1 cellular context compared by ENCODE assay signal in the genomic region with DNA sequence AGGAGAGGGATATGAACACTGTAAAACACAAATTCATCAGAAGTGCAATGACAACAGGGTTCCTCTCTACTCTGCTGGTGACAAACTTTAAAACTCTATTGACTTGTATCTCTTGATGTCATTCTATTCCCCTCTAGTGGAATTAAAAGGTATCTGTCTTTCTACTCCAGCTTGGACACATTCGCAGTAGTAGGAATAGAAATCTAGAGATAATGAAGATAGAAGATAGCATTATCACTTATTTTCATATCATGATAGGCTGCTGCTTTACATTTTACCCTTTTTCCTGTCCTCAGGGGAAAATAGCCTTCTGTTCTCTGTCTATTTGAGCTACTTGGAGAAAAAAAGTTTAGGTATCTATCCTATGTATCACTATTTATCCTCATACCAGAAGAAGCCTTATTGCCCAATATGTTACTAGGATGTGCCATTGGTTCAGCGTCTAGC.
TF ChIP-seq lines count a peak whose summit lies in the region.

No MANE protein-coding gene starts in this region.

TF ChIP-seq in GM23338, 12 proteins besides CTCF, POLR2A, EP300 and RAD21:
- TF ChIP-seq, protein P1, sequence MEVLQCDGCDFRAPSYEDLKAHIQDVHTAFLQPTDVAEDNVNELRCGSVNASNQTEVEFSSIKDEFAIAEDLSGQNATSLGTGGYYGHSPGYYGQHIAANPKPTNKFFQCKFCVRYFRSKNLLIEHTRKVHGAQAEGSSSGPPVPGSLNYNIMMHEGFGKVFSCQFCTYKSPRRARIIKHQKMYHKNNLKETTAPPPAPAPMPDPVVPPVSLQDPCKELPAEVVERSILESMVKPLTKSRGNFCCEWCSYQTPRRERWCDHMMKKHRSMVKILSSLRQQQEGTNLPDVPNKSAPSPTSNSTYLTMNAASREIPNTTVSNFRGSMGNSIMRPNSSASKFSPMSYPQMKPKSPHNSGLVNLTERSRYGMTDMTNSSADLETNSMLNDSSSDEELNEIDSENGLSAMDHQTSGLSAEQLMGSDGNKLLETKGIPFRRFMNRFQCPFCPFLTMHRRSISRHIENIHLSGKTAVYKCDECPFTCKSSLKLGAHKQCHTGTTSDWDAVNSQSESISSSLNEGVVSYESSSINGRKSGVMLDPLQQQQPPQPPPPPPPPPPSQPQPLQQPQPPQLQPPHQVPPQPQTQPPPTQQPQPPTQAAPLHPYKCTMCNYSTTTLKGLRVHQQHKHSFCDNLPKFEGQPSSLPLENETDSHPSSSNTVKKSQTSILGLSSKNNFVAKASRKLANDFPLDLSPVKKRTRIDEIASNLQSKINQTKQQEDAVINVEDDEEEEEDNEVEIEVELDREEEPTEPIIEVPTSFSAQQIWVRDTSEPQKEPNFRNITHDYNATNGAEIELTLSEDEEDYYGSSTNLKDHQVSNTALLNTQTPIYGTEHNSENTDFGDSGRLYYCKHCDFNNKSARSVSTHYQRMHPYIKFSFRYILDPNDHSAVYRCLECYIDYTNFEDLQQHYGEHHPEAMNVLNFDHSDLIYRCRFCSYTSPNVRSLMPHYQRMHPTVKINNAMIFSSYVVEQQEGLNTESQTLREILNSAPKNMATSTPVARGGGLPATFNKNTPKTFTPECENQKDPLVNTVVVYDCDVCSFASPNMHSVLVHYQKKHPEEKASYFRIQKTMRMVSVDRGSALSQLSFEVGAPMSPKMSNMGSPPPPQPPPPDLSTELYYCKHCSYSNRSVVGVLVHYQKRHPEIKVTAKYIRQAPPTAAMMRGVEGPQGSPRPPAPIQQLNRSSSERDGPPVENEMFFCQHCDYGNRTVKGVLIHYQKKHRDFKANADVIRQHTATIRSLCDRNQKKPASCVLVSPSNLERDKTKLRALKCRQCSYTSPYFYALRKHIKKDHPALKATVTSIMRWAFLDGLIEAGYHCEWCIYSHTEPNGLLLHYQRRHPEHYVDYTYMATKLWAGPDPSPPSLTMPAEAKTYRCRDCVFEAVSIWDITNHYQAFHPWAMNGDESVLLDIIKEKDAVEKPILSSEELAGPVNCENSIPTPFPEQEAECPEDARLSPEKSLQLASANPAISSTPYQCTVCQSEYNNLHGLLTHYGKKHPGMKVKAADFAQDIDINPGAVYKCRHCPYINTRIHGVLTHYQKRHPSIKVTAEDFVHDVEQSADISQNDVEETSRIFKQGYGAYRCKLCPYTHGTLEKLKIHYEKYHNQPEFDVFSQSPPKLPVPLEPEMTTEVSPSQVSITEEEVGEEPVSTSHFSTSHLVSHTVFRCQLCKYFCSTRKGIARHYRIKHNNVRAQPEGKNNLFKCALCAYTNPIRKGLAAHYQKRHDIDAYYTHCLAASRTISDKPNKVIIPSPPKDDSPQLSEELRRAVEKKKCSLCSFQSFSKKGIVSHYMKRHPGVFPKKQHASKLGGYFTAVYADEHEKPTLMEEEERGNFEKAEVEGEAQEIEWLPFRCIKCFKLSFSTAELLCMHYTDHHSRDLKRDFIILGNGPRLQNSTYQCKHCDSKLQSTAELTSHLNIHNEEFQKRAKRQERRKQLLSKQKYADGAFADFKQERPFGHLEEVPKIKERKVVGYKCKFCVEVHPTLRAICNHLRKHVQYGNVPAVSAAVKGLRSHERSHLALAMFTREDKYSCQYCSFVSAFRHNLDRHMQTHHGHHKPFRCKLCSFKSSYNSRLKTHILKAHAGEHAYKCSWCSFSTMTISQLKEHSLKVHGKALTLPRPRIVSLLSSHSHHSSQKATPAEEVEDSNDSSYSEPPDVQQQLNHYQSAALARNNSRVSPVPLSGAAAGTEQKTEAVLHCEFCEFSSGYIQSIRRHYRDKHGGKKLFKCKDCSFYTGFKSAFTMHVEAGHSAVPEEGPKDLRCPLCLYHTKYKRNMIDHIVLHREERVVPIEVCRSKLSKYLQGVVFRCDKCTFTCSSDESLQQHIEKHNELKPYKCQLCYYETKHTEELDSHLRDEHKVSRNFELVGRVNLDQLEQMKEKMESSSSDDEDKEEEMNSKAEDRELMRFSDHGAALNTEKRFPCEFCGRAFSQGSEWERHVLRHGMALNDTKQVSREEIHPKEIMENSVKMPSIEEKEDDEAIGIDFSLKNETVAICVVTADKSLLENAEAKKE (CRISPR knock-in tag; IDR thresholded peaks at IDR 0.05): no peak
- no peak for TF ChIP-seq NANOG (IDR thresholded peaks at IDR 0.05; ENCODE audit: borderline replicate concordance)
- TF ChIP-seq STAT1 (IDR thresholded peaks at IDR 0.05; ENCODE audit: unreplicated experiment): no peak
- no peak for TF ChIP-seq JUNB (IDR thresholded peaks at IDR 0.05; ENCODE audit: unreplicated experiment)
- TF ChIP-seq POLR2AphosphoS5 (IDR thresholded peaks at IDR 0.05; ENCODE audit: low read depth): no peak
- no peak for TF ChIP-seq CREB1 (CRISPR knock-in tag; IDR thresholded peaks at IDR 0.05; ENCODE audit: low read depth)
- TF ChIP-seq, protein P2, sequence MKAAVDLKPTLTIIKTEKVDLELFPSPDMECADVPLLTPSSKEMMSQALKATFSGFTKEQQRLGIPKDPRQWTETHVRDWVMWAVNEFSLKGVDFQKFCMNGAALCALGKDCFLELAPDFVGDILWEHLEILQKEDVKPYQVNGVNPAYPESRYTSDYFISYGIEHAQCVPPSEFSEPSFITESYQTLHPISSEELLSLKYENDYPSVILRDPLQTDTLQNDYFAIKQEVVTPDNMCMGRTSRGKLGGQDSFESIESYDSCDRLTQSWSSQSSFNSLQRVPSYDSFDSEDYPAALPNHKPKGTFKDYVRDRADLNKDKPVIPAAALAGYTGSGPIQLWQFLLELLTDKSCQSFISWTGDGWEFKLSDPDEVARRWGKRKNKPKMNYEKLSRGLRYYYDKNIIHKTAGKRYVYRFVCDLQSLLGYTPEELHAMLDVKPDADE (IDR thresholded peaks at IDR 0.05): no peak
